Comparison of ENCODE assay signal across 1 cellular context in genomic region chr9:106324596-106325280, GRCh38.
TF ChIP-seq lines count a peak whose summit lies in the region.

No MANE protein-coding gene starts in this region.

TF ChIP-seq in GM12878, 131 proteins besides CTCF, POLR2A, EP300 and RAD21 (continued from another document):
- TF ChIP-seq REST (IDR thresholded peaks at IDR 0.05; ENCODE audit: low read depth, low read length) (no peak), PRDM15 (CRISPR knock-in tag; IDR thresholded peaks at IDR 0.05) (no peak), FOS (IDR thresholded peaks at IDR 0.05; ENCODE audit: borderline replicate concordance, extremely low read depth, insufficient read length) (no peak)
